ENCODE assay signal across 8 cellular contexts in genomic region chr7:1569833-1570632, GRCh38. TPM values are rescaled to one million over a fixed set of nuclear protein-coding genes. Genes with fewer than 3 reads are reported as not detected.
DNase-seq lines count a peak whose midpoint lies in the region; ATAC-seq, FAIRE-seq and TF ChIP-seq lines count a peak whose summit lies in the region.

TSS of gene PSMG3 (minus strand) at chr7:1570032. CDS start at chr7:1569339, 693 bp downstream.

- H3K36me3 ChIP-seq in left ventricle myocardium inferior (peaks cover 19% of the 10 kb centered on the region), psoas muscle (ENCODE audit: insufficient read depth in 1 of 2, low read depth in 1 of 2) (peaks cover 0 to 29% of the 10 kb centered on the region in 2 donors), urinary bladder (ENCODE audit: insufficient read depth) (no peaks in the 10 kb centered on the region)

- H3K27me3 ChIP-seq in left ventricle myocardium inferior (ENCODE audit: low read depth) (no peaks in the 10 kb centered on the region), psoas muscle (ENCODE audit: insufficient read depth in 3 of 3, low read length in 2 of 3) (no peaks in the 10 kb centered on the region)

- TF ChIP-seq CTCF in left ventricle myocardium inferior (IDR thresholded peaks at IDR 0.05; ENCODE audit: borderline replicate concordance) (peak; percentile 52), psoas muscle (IDR thresholded peaks at IDR 0.05) (peak; percentile 29)

- H3K27ac ChIP-seq in left ventricle myocardium inferior (replicated peaks) = peak within 1 kb of the TSS; percentile 98
- H3K27ac ChIP-seq in psoas muscle = peak within 1 kb of the TSS; percentile 95
- H3K27ac ChIP-seq in urinary bladder (ENCODE audit: low read depth) = peak within 1 kb of the TSS; percentile 96

- peak; percentile 78 for TF ChIP-seq POLR2A in GM12891 (IDR thresholded peaks at IDR 0.05; ENCODE audit: low read depth, low read length)

- H3K9me3 ChIP-seq in left ventricle myocardium inferior (replicated peaks) = no peaks in the 10 kb centered on the region
- H3K9me3 ChIP-seq in psoas muscle = no peaks in the 10 kb centered on the region

- FAIRE-seq in GM12891 (lab: Jason Lieb, UNC) = peak; percentile 81

- intact Hi-C loops in T-helper 1 cell treated with Interleukin-12 subunit alpha and Interleukin-12 subunit beta and Interleukin-4 antibody, amounts not matched to agents 30 ng/mL and 1 ng/mL, for 36 hours (cut with micrococcal nuclease) = loop anchor here (1.0 to 5.0 kb wide), 7 partner anchors 9 to 745 kb away; partner anchors contain the start of genes MICALL2, MRM2, NUDT1 and SNX8
- intact Hi-C loops in left ventricle myocardium inferior (cut with micrococcal nuclease) = no loop called here
- intact Hi-C loops in psoas muscle (cut with DNase I) = loop anchor here in 1 of 2 donors (5.0 kb wide), 1 partner anchor 38 kb away; the partner anchor contains the start of gene MAFK

- peak within 1 kb of the TSS; percentile 97 for H3K4me3 ChIP-seq in left ventricle myocardium inferior
- peak within 1 kb of the TSS; percentile 94 for H3K4me3 ChIP-seq in psoas muscle
- peak within 1 kb of the TSS; percentile 90 for H3K4me3 ChIP-seq in urinary bladder (ENCODE audit: low read depth, low read length)

- ATAC-seq in HG02763 (IDR thresholded peaks at IDR 0.05; ENCODE audit: unreplicated experiment) (peak; percentile 94), psoas muscle (peak; percentile 88 to 95 (median 94))

- DNase-seq in GM12891 (ENCODE audit: insufficient read length, low spot score) (peak; percentile 99), NCI-H1417 (lab: John Stamatoyannopoulos, UW) (peak; percentile 92 to 93 (median 92)), amniotic epithelial cell (ENCODE audit: low read depth) (peak; percentile 87), left ventricle myocardium inferior (peak; percentile 92), psoas muscle (peak; percentile 95)

- H3K4me1 ChIP-seq in left ventricle myocardium inferior = peaks cover 48% of the 10 kb centered on the region
- peaks cover 34% of the 10 kb centered on the region for H3K4me1 ChIP-seq in psoas muscle
- peaks cover 2% of the 10 kb centered on the region for H3K4me1 ChIP-seq in urinary bladder (ENCODE audit: insufficient read depth)

- WGBS in psoas muscle, 3 donors = 1% methylated on average over 59 to 95 of the region's 95 CpGs
- under 1% methylated on average over 95 of the region's 95 CpGs for WGBS in urinary bladder

TF ChIP-seq in GM12891, 5 proteins besides CTCF, POLR2A, EP300 and RAD21:
- TF ChIP-seq POLR2AphosphoS5 (IDR thresholded peaks at IDR 0.05; ENCODE audit: low read depth, low read length) (peak; percentile 44; the same call in 1 of the 2 replicates), TAF1 (IDR thresholded peaks at IDR 0.05; ENCODE audit: low read depth, low read length) (peak; percentile 82), POU2F2 (IDR thresholded peaks at IDR 0.05; ENCODE audit: low read depth, low read length) (no peak), PAX5 (IDR thresholded peaks at IDR 0.05; ENCODE audit: insufficient read depth, low read length, severe bottlenecking) (peak; percentile 70), SPI1 (IDR thresholded peaks at IDR 0.05; ENCODE audit: low read depth, low read length) (0 out of 2 replicates have a peak, but pooled peaks have one; percentile 3)

RNA-seq across cellular contexts. Expression of gene PSMG3, which starts in this region (rescaled TPM):
- 35.2 TPM for polyA plus RNA-seq in GM12891 (2012; ENCODE audit: low read depth, missing spikeins)
- 29.3 and 33.7 TPM in 2 replicates for total RNA-seq in T-helper 1 cell treated with Interleukin-12 subunit alpha and Interleukin-12 subunit beta and Interleukin-4 antibody, amounts not matched to agents 30 ng/mL and 1 ng/mL, for 36 hours
- total RNA-seq in left ventricle myocardium inferior = 11.2 TPM
- total RNA-seq in psoas muscle = 10 to 100 TPM; 11.8 to 18.2 (median 14.6) TPM
- 10 to 100 TPM; 33.4 to 59.1 (median 54.1) TPM for polyA plus RNA-seq in psoas muscle
- 12.1 TPM for total RNA-seq in urinary bladder
- polyA plus RNA-seq in urinary bladder = 34.6 TPM

Comparison
In these comparisons a context has a peak if more than half of its experiments do, and no peak if none do; other contexts are left out.
1. Peak in every context shown above with its lines: DNase-seq, ATAC-seq, H3K4me3 ChIP-seq and H3K27ac ChIP-seq.